In the genomic region with DNA sequence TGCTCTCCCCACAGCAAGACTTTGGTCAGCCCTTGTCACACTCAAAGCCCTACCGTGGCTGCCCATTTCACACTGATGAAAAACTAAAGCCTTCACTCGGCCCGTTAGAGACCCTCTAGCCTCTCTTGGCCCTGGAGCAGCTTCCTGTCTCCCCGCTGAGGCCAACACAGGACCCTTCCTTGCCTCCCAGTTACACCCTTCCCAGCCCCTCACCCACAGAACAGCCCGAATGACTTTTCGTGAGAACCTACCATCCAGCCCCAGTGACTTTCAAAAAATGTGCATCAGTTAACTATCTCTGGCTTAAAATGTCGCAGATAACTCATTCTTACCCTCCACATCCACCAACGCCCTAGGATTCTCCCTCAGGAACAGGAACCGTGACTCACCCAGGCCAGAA, we compare ENCODE assay signal across 8 cellular contexts. TPM values are rescaled to one million over a fixed set of nuclear protein-coding genes. Genes with fewer than 3 reads are reported as not detected.
DNase-seq lines count a peak whose midpoint lies in the region; ATAC-seq and TF ChIP-seq lines count a peak whose summit lies in the region.

No MANE protein-coding gene starts in this region.

- no peaks in the 10 kb centered on the region for H4K20me1 ChIP-seq in HCT116 (ENCODE audit: insufficient read depth)

- H3K36me3 ChIP-seq in HCT116 (ENCODE audit: control insufficient read depth in 1 of 2, insufficient read depth in 2 of 2, low read length in 2 of 2) (no peaks in the 10 kb centered on the region), colonic mucosa (no peaks in the 10 kb centered on the region), testis (ENCODE audit: low read depth, missing control alignments) (no peaks in the 10 kb centered on the region)

- no TSS peak for BruUV-seq in HCT116 (replicated peaks; lab: Mats Ljungman, UMichigan)

- RAD21 ChIA-PET in HCT116 (lab: Charles Lee; ENCODE audit: low non-redundant PET in 1 of 2, low total read pairs in 2 of 2, uncharacterized antibody in 2 of 2, unreplicated experiment in 2 of 2) = no interaction called here

- POLR2A ChIA-PET in HCT116 (lab: Charles Lee) = no interaction called here

- no peaks in the 10 kb centered on the region for H3K27me3 Mint-ChIP-seq in activated T-helper 17 cell treated with anti-CD3 and anti-CD28 coated beads, Interleukin-2, amount 50 U/mL, for 72 hours
- H3K27me3 Mint-ChIP-seq in natural killer cell (ENCODE audit: low read depth in 2 of 2) (no peaks in the 10 kb centered on the region), CD14-positive monocyte (ENCODE audit: low read depth in 3 of 3) (peaks cover 0 to 2% (median 0%) of the 10 kb centered on the region in 3 donors)

- H3K27ac ChIP-seq in C4-2B (peak overlapping the region; percentile 84; the same call in 1 of the 2 replicates), HCT116 (ENCODE audit: low read depth, low read length) (no peak overlapping the region), colonic mucosa (no peak overlapping the region), testis (no peak overlapping the region)

- peaks cover 25% of the 10 kb centered on the region for H3K36me3 Mint-ChIP-seq in activated T-helper 17 cell treated with anti-CD3 and anti-CD28 coated beads, Interleukin-2, amount 50 U/mL, for 72 hours (ENCODE audit: low read depth)
- H3K36me3 Mint-ChIP-seq in natural killer cell (no peaks in the 10 kb centered on the region), CD14-positive monocyte (no peaks in the 10 kb centered on the region)

- intact Hi-C loops in HCT116 (cut with micrococcal nuclease) = no loop called here
- intact Hi-C loops in natural killer cell (cut with micrococcal nuclease) = no loop called here
- intact Hi-C loops in colonic mucosa (cut with DNase I) = no loop called here
- intact Hi-C loops in CD14-positive monocyte (cut with micrococcal nuclease) = no loop called here
- intact Hi-C loops in testis (cut with DNase I; ENCODE audit: low total_unique reads) = no loop called here

- peaks cover 8% of the 10 kb centered on the region for H3K4me1 Mint-ChIP-seq in activated T-helper 17 cell treated with anti-CD3 and anti-CD28 coated beads, Interleukin-2, amount 50 U/mL, for 72 hours
- H3K4me1 Mint-ChIP-seq in natural killer cell = peaks cover 0 to 12% of the 10 kb centered on the region in 2 donors
- H3K4me1 Mint-ChIP-seq in CD14-positive monocyte = peaks cover 2% of the 10 kb centered on the region

- CTCF ChIA-PET in HCT116 (lab: Charles Lee) = no interaction called here

- no peaks in the 10 kb centered on the region for H3K9me3 ChIP-seq in HCT116 (ENCODE audit: control insufficient read depth in 1 of 2, insufficient read depth in 1 of 2, low read depth in 1 of 2, low read length in 2 of 2)
- no peaks in the 10 kb centered on the region for H3K9me3 ChIP-seq in colonic mucosa
- no peaks in the 10 kb centered on the region for H3K9me3 ChIP-seq in testis

- peak overlapping the region; percentile 94 for H3K27ac Mint-ChIP-seq in activated T-helper 17 cell treated with anti-CD3 and anti-CD28 coated beads, Interleukin-2, amount 50 U/mL, for 72 hours
- H3K27ac Mint-ChIP-seq in natural killer cell (peak overlapping the region; percentile 36 to 86), CD14-positive monocyte (peak overlapping the region in 1 of 7 donors; percentile 25)

- peaks cover 0 to 7% of the 10 kb centered on the region in 2 experiments; a peak in 1 of 4 replicates for H3K4me1 ChIP-seq in HCT116 (ENCODE audit: control insufficient read depth in 1 of 2, insufficient read depth in 2 of 2, low read length in 2 of 2)
- no peaks in the 10 kb centered on the region for H3K4me1 ChIP-seq in colonic mucosa
- no peaks in the 10 kb centered on the region for H3K4me1 ChIP-seq in testis

- H3K4me3 ChIP-seq in HCT116 (replicated peaks in 1 of 2; ENCODE audit: low read depth in 1 of 2, low read length in 2 of 2) (peak overlapping the region in 1 of 2 experiments; percentile 63; a peak in 3 of 4 replicates), colonic mucosa (no peak overlapping the region), testis (no peak overlapping the region)

- peak overlapping the region; percentile 75 for H3K4me3 Mint-ChIP-seq in activated T-helper 17 cell treated with anti-CD3 and anti-CD28 coated beads, Interleukin-2, amount 50 U/mL, for 72 hours
- H3K4me3 Mint-ChIP-seq in natural killer cell (peak overlapping the region; percentile 88), CD14-positive monocyte (peak overlapping the region in 1 of 2 donors; percentile 90)

- WGBS in testis, 2 donors = 59 to 77% methylated on average over 9 of the region's 9 CpGs

- H3K27me3 ChIP-seq in HCT116 (ENCODE audit: insufficient read depth, low read length) = no peaks in the 10 kb centered on the region
- no peaks in the 10 kb centered on the region for H3K27me3 ChIP-seq in colonic mucosa
- no peaks in the 10 kb centered on the region for H3K27me3 ChIP-seq in testis

- DNase-seq in HCT116 (ENCODE audit: low read depth, low spot score) (no peak), natural killer cell (no peak), germinal center (ENCODE audit: low spot score) (no peak), colonic mucosa (no peak), CD14-positive monocyte (ENCODE audit: low spot score) (no peak), testis (no peak)

- H3K9me3 Mint-ChIP-seq in activated T-helper 17 cell treated with anti-CD3 and anti-CD28 coated beads, Interleukin-2, amount 50 U/mL, for 72 hours = no peaks in the 10 kb centered on the region
- H3K9me3 Mint-ChIP-seq in natural killer cell (no peaks in the 10 kb centered on the region), CD14-positive monocyte (peaks cover 0 to 9% (median 4%) of the 10 kb centered on the region in 7 donors)

- no peaks in the 10 kb centered on the region for H3K79me2 ChIP-seq in HCT116 (ENCODE audit: insufficient read depth, low read length)

- TF ChIP-seq CTCF in C4-2B (conservative IDR thresholded peaks at IDR 0.05) (no peak), HCT116 (IDR thresholded peaks at IDR 0.05 in 2 of 3, conservative IDR thresholded peaks at IDR 0.05 in 1 of 3; ENCODE audit: borderline replicate concordance in 1 of 3, insufficient read depth in 1 of 3, low read depth in 2 of 3, low read length in 2 of 3) (no peak), natural killer cell (IDR thresholded peaks at IDR 0.05) (no peak), colonic mucosa (IDR thresholded peaks at IDR 0.05) (no peak), CD14-positive monocyte (IDR thresholded peaks at IDR 0.05) (no peak), testis (IDR thresholded peaks at IDR 0.05) (no peak)

- H3K9ac ChIP-seq in HCT116 (ENCODE audit: low read length) (no peak overlapping the region), colonic mucosa (ENCODE audit: low read depth in 2 of 2, low read length in 2 of 2) (no peak overlapping the region)

- H2AFZ ChIP-seq in HCT116 (ENCODE audit: low read depth, low read length, poor library complexity, severe bottlenecking) = no peak overlapping the region

- no peaks in the 10 kb centered on the region for H3K9me2 ChIP-seq in HCT116 (ENCODE audit: insufficient read depth)

- TF ChIP-seq RAD21 in HCT116 (IDR thresholded peaks at IDR 0.05; ENCODE audit: low read depth) = no peak

- H3K4me2 ChIP-seq in HCT116 (ENCODE audit: low read length) = peak overlapping the region; percentile 73

- TF ChIP-seq POLR2A in HCT116 (IDR thresholded peaks at IDR 0.05; ENCODE audit: borderline replicate concordance, extremely low read depth, insufficient read depth, insufficient read length) (no peak), testis (IDR thresholded peaks at IDR 0.05) (no peak)

- ATAC-seq in HCT116 = no peak
- ATAC-seq in activated T-helper 17 cell treated with anti-CD3 and anti-CD28 coated beads, Interleukin-2, amount 50 U/mL, for 72 hours (replicated peaks) = peak; percentile 2
- no peak for ATAC-seq in natural killer cell

TF ChIP-seq in HCT116, 20 proteins besides CTCF, POLR2A, EP300 and RAD21 (continues in another document):
- TF ChIP-seq EZH2 (IDR thresholded peaks at IDR 0.05) (no peak), YY1 (IDR thresholded peaks at IDR 0.05; ENCODE audit: extremely low read depth, insufficient replicate concordance, low read depth, low read length) (no peak), TCF7L2 (IDR thresholded peaks at IDR 0.05; ENCODE audit: borderline replicate concordance, extremely low read depth, insufficient read depth, insufficient read length) (no peak), SRF (IDR thresholded peaks at IDR 0.05; ENCODE audit: low read depth) (no peak), SIN3A (IDR thresholded peaks at IDR 0.05; ENCODE audit: low read depth) (no peak), POLR2AphosphoS5 (IDR thresholded peaks at IDR 0.05; ENCODE audit: low read depth, low read length) (no peak), SP1 (IDR thresholded peaks at IDR 0.05; ENCODE audit: low read depth) (no peak), FOSL1 (IDR thresholded peaks at IDR 0.05; ENCODE audit: low read depth) (no peak)
- TF ChIP-seq, protein P1, sequence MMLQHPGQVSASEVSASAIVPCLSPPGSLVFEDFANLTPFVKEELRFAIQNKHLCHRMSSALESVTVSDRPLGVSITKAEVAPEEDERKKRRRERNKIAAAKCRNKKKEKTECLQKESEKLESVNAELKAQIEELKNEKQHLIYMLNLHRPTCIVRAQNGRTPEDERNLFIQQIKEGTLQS (IDR thresholded peaks at IDR 0.05) = no peak

RNA-seq across cellular contexts. Expression of a gene that starts 0.8 kb away (rescaled TPM):
- total RNA-seq in HCT116 (2021; ENCODE audit: unreplicated experiment) (16.2 TPM), natural killer cell (1 to 10 TPM; 5.6 to 6.8 (median 6.1) TPM), colonic mucosa (1 to 10 TPM; 5.8 to 6.3 TPM), testis (10 to 100 TPM; 17.9 to 21.3 TPM)
- polyA plus RNA-seq in HCT116 (2012) = 5.9 and 6.6 TPM in 2 replicates
- total RNA-seq in activated T-helper 17 cell treated with anti-CD3 and anti-CD28 coated beads, Interleukin-2, amount 50 U/mL, for 72 hours = 10 to 100 TPM; 13.4 to 20.6 TPM
- polyA plus RNA-seq in CD14-positive monocyte (1 to 10 TPM; 7.1 to 8.0 TPM), testis (ENCODE audit: insufficient read depth, low read depth, low replicate concordance) (15.4 TPM)

RNA-seq across cellular contexts. Expression of a gene that starts 36.2 kb away (rescaled TPM):
- 492 TPM for total RNA-seq in HCT116 (2021; ENCODE audit: unreplicated experiment)
- 642 and 771 TPM in 2 replicates for polyA plus RNA-seq in HCT116 (2012)
- 1,000 to 10,000 TPM; 1,373 to 1,720 TPM for total RNA-seq in activated T-helper 17 cell treated with anti-CD3 and anti-CD28 coated beads, Interleukin-2, amount 50 U/mL, for 72 hours
- 100 to 1,000 TPM; 200 to 205 (median 203) TPM for total RNA-seq in natural killer cell
- total RNA-seq in colonic mucosa = 100 to 1,000 TPM; 500 to 706 TPM
- polyA plus RNA-seq in CD14-positive monocyte = 1,000 to 10,000 TPM in 1 of 2 donors, 100 to 1,000 TPM in 1; 923 to 1,007 TPM
- 10 to 100 TPM; 69.1 to 100.0 TPM for total RNA-seq in testis
- polyA plus RNA-seq in testis (ENCODE audit: insufficient read depth, low read depth, low replicate concordance) = 109 TPM
